Comparison of ENCODE assay signal across 13 cellular contexts in genomic region chr2:222693413-222693812, GRCh38. TPM values are rescaled to one million over a fixed set of nuclear protein-coding genes. Genes with fewer than 3 reads are reported as not detected.
"Had no signal": no experiment of that assay in that cellular context is flagged by ENCODE, and none has a peak within 500 bp of the region (broad histone marks: within the 10 kb centered on the region; RNA-seq: fewer than 3 reads in every experiment).

No MANE protein-coding gene starts in this region.

RNA-seq across cellular contexts. Expression of gene MOGAT1, which starts 22.0 kb away (rescaled TPM):
- total RNA-seq: activated B cell treated with CpG ODN at 0.5 μM for 24 hours; activated CD4-positive, alpha-beta memory T cell treated with anti-CD3 and anti-CD28 coated beads for 36 hours; activated CD4-positive, alpha-beta memory T cell treated with anti-CD3 and anti-CD28 coated beads, Interleukin-2, amount 10 ng/mL, durations not matched to agents 7 days and 5 days; activated CD4-positive, alpha-beta T cell treated with anti-CD3 and anti-CD28 coated beads for 36 hours; activated CD4-positive, alpha-beta T cell treated with anti-CD3 and anti-CD28 coated beads, Interleukin-2, amount 10 ng/mL, durations not matched to agents 7 days and 5 days; activated CD8-positive, alpha-beta memory T cell treated with anti-CD3 and anti-CD28 coated beads for 36 hours; activated CD8-positive, alpha-beta memory T cell treated with anti-CD3 and anti-CD28 coated beads, Interleukin-2, amount 10 ng/mL, durations not matched to agents 7 days and 5 days; activated CD8-positive, alpha-beta T cell treated with anti-CD3 and anti-CD28 coated beads for 36 hours; activated CD8-positive, alpha-beta T cell treated with anti-CD3 and anti-CD28 coated beads, Interleukin-2, amount 10 ng/mL, durations not matched to agents 7 days and 5 days; T-cell; T-helper 1 cell treated with Interleukin-12 subunit alpha and Interleukin-12 subunit beta and Interleukin-4 antibody, amounts not matched to agents 30 ng/mL and 1 ng/mL, for 36 hours; T-helper 17 cell; T-helper 2 cell treated with Interferon-gamma antibody and Interleukin-4, amounts not matched to agents 100 ng/mL and 5 ng/mL, for 36 hours had no signal
